21 cellular contexts compared by ENCODE assay signal in genomic region chr21:45371092-45371491, GRCh38.
"Had no signal": no experiment of that assay in that cellular context is flagged by ENCODE, and none has a peak within 500 bp of the region (broad histone marks: within the 10 kb centered on the region; RNA-seq: fewer than 3 reads in every experiment).

No MANE protein-coding gene starts in this region.

- H3K27ac ChIP-seq: colonic mucosa, dorsolateral prefrontal cortex, esophagus squamous epithelium, gastrocnemius medialis, tibial nerve had no signal

- H3K27ac Mint-ChIP-seq: activated naive CD8-positive, alpha-beta T cell treated with anti-CD3 and anti-CD28 coated beads for 36 hours; activated T-helper 17 cell treated with anti-CD3 and anti-CD28 coated beads, Interleukin-2, amount 50 U/mL, for 72 hours; effector memory CD8-positive, alpha-beta T cell; mesothelial cell of epicardium; progenitor cell of endocrine pancreas; stimulated activated naive CD8-positive, alpha-beta T cell treated with anti-CD3 and anti-CD28 coated beads, Interleukin-15, amount 100 ng/mL, for 72 hours had no signal

- H3K4me3 Mint-ChIP-seq: activated naive CD8-positive, alpha-beta T cell treated with anti-CD3 and anti-CD28 coated beads for 36 hours; activated T-helper 17 cell treated with anti-CD3 and anti-CD28 coated beads, Interleukin-2, amount 50 U/mL, for 72 hours; effector memory CD8-positive, alpha-beta T cell; mesothelial cell of epicardium; stimulated activated naive CD8-positive, alpha-beta T cell treated with anti-CD3 and anti-CD28 coated beads, Interleukin-15, amount 100 ng/mL, for 72 hours; T-cell had no signal

- H3K4me3 ChIP-seq: colonic mucosa, dorsolateral prefrontal cortex, esophagus squamous epithelium, gastrocnemius medialis, lung, tibial nerve had no signal

- H3K4me1 Mint-ChIP-seq: activated T-helper 17 cell treated with anti-CD3 and anti-CD28 coated beads, Interleukin-2, amount 50 U/mL, for 72 hours had no signal

- ATAC-seq: activated T-helper 17 cell treated with anti-CD3 and anti-CD28 coated beads, Interleukin-2, amount 50 U/mL, for 72 hours; effector memory CD8-positive, alpha-beta T cell; naive thymus-derived CD8-positive, alpha-beta T cell; stimulated activated naive CD8-positive, alpha-beta T cell treated with anti-CD3 and anti-CD28 coated beads, Interleukin-15, amount 100 ng/mL, for 72 hours; T-cell had no signal

- H3K27me3 ChIP-seq: colonic mucosa, esophagus squamous epithelium, tibial nerve had no signal

- DNase-seq: activated CD4-positive, alpha-beta T cell treated with anti-CD3 and anti-CD28 coated beads for 1 hour; activated naive CD8-positive, alpha-beta T cell treated with anti-CD3 and anti-CD28 coated beads for 36 hours; activated T-cell treated with anti-CD3 and anti-CD28 coated beads, Interleukin-2, amount 50 U/mL, for 1 hour; colonic mucosa; dorsolateral prefrontal cortex; effector memory CD8-positive, alpha-beta T cell; esophagus squamous epithelium; hypothalamus; islet precursor cell; naive thymus-derived CD8-positive, alpha-beta T cell; stimulated activated CD4-positive, alpha-beta T cell treated with anti-CD3 and anti-CD28 coated beads, Interleukin-12 subunit alpha, Interleukin-12 subunit beta, amount 100 ng/mL, for 4 hours; stimulated activated CD4-positive, alpha-beta T cell treated with anti-CD3 and anti-CD28 coated beads, Interleukin-4, amount 100 ng/mL, for 4 hours; stimulated activated naive CD8-positive, alpha-beta T cell treated with anti-CD3 and anti-CD28 coated beads, Interleukin-15, amount 100 ng/mL, for 72 hours; T-cell; T-helper 9 cell had no signal

- H3K36me3 Mint-ChIP-seq: activated naive CD8-positive, alpha-beta T cell treated with anti-CD3 and anti-CD28 coated beads for 36 hours; mesothelial cell of epicardium; naive thymus-derived CD8-positive, alpha-beta T cell; T-cell had no signal

- H3K9me3 Mint-ChIP-seq: activated naive CD8-positive, alpha-beta T cell treated with anti-CD3 and anti-CD28 coated beads for 36 hours; activated T-helper 17 cell treated with anti-CD3 and anti-CD28 coated beads, Interleukin-2, amount 50 U/mL, for 72 hours; effector memory CD8-positive, alpha-beta T cell; naive thymus-derived CD8-positive, alpha-beta T cell; stimulated activated naive CD8-positive, alpha-beta T cell treated with anti-CD3 and anti-CD28 coated beads, Interleukin-15, amount 100 ng/mL, for 72 hours; T-cell had no signal

- H3K4me1 ChIP-seq: colonic mucosa had no signal

- H3K36me3 ChIP-seq: colonic mucosa, esophagus squamous epithelium, gastrocnemius medialis, tibial nerve had no signal

- H3K9me3 ChIP-seq: colonic mucosa, esophagus squamous epithelium, gastrocnemius medialis, tibial nerve had no signal
